In the genomic region with DNA sequence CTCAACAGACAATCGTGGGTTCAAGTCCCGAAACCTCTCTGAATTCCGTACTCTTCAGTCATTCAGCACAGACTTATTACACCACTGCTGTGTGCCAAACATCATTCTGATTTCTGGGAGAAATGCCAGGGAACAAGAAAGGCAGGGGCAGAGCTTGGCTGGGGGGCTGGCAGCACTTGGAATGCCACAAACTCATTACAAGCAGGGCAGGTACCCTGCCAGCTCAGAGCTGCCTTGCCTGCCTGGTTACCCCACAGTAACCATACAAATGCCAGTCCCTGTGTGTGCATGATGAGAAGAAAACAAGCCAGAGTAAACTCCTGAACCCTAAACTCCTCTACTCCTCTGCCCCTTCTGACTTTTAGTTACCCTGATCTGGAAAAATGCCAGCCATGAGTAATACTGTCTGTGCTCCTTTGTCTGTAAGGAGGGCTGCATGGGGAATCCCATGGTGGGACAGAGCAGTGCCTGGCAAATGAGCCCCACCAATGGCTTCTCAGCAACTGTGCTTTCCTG, we compare ENCODE assay signal across 17 cellular contexts. TPM values are rescaled to one million over a fixed set of nuclear protein-coding genes. Genes with fewer than 3 reads are reported as not detected.
DNase-seq lines count a peak whose midpoint lies in the region; ATAC-seq, FAIRE-seq and TF ChIP-seq lines count a peak whose summit lies in the region.
"Had no signal": no experiment of that assay in that cellular context is flagged by ENCODE, and none has a peak within 500 bp of the region (broad histone marks: within the 10 kb centered on the region; RNA-seq: fewer than 3 reads in every experiment).

No MANE protein-coding gene starts in this region.

- WGBS in HepG2 (ENCODE audit: low lambda C conversion rate), result no CpG with 5 or more reads among the region's 3 CpGs

- ATAC-seq in GM21526 (IDR thresholded peaks at IDR 0.05; ENCODE audit: low FRiP score, unreplicated experiment) (no peak), HepG2 (no peak)
- ATAC-seq: activated CD4-positive, CD25-positive, alpha-beta regulatory T cell treated with anti-CD3 and anti-CD28 coated beads, Interleukin-2, amount 50 U/mL, for 24 hours; activated T-cell treated with anti-CD3 and anti-CD28 coated beads, Interleukin-2, amount 50 U/mL, for 4 hours had no signal

- in situ Hi-C loops in HepG2 (cut with HindIII; ENCODE audit: extremely low pct_ligation_motif_present, low pct_unique_long_range_greater_than_20kb), result loop anchor here (5.0 kb wide), 2 partner anchors 33 to 123 kb away; partner anchors contain the start of gene POLD4

- H3K79me2 ChIP-seq in HepG2 (ENCODE audit: insufficient read depth, low read length), result no peaks in the 10 kb centered on the region

- H3K9me3 ChIP-seq in kidney (ENCODE audit: control insufficient read depth in 1 of 2, low read length in 2 of 2), result no peaks in the 10 kb centered on the region
- no peaks in the 10 kb centered on the region for H3K9me3 ChIP-seq in HepG2 (ENCODE audit: low read length)
- H3K9me3 ChIP-seq: neutrophil had no signal

- TF ChIP-seq RAD21 in Ishikawa (IDR thresholded peaks at IDR 0.05; ENCODE audit: low read depth), result no peak
- no peak for TF ChIP-seq RAD21 in HepG2 (CRISPR knock-in tag; IDR thresholded peaks at IDR 0.05)

- no peak overlapping the region for H2AFZ ChIP-seq in HepG2 (ENCODE audit: low read length)

- no peak for TF ChIP-seq EP300 in Ishikawa (IDR thresholded peaks at IDR 0.05; ENCODE audit: borderline replicate concordance)
- no peak for TF ChIP-seq EP300 in HepG2 (IDR thresholded peaks at IDR 0.05; ENCODE audit: low read depth in 2 of 2, low read length in 2 of 2)
- no peak for TF ChIP-seq EP300 in HepG2 (CRISPR knock-in tag; IDR thresholded peaks at IDR 0.05; ENCODE audit: borderline replicate concordance)

- H3K4me3 ChIP-seq in kidney (ENCODE audit: low read length in 2 of 2) (no peak overlapping the region), HepG2 (replicated peaks in 1 of 3; ENCODE audit: insufficient read depth in 1 of 3, low read depth in 2 of 3, low read length in 3 of 3) (no peak overlapping the region)

- TF ChIP-seq CTCF in kidney (IDR thresholded peaks at IDR 0.05; ENCODE audit: borderline replicate concordance, extremely low read depth, insufficient read depth) (no peak), HepG2 (CRISPR knock-in tag; IDR thresholded peaks at IDR 0.05) (no peak)

- CTCF ChIA-PET in HepG2 (lab: Yijun Ruan, JAX; ENCODE audit: low intra/inter-chr PET ratio, low total read pairs), result no interaction called here

- no peak overlapping the region for H3K4me2 ChIP-seq in HepG2 (ENCODE audit: low read depth, low read length)

- POLR2A ChIA-PET in HepG2 (lab: Yijun Ruan, JAX), result interaction anchor here (18.5 kb wide), 1 partner anchor 31 kb away, joined by 365 read pairs; the partner anchor contains the start of gene POLD4

- FAIRE-seq in kidney (lab: Jason Lieb, UNC), result no peak
- no peak for FAIRE-seq in HepG2 (lab: Jason Lieb, UNC)

- no peak for TF ChIP-seq POLR2A in HepG2 (IDR thresholded peaks at IDR 0.05; ENCODE audit: insufficient read depth in 1 of 2, low read depth in 2 of 2, low read length in 2 of 2)

- H3K4me1 ChIP-seq in kidney (ENCODE audit: control insufficient read depth in 1 of 2, insufficient read depth in 1 of 2, low read depth in 1 of 2, low read length in 2 of 2) (peaks cover 0 to 7% of the 10 kb centered on the region in 2 donors), HepG2 (ENCODE audit: insufficient read depth, low read length) (peaks cover 33% of the 10 kb centered on the region)

- DNase-seq in AG08396 (ENCODE audit: low spot score) (peak; percentile 34), astrocyte of the hippocampus (ENCODE audit: low read depth, low spot score) (peak; percentile 94), kidney (peak; percentile 85), NCI-H2107 (lab: John Stamatoyannopoulos, UW) (no peak), germinal center (ENCODE audit: low spot score) (no peak), HepG2 (ENCODE audit: low spot score) (no peak)
- DNase-seq: activated T-cell treated with anti-CD3 and anti-CD28 coated beads, Interleukin-2, amount 50 U/mL, for 4 hours; cerebellar nuclear complex; NCI-H510A treated with DMSO at 0.1 percent for 48 hours; stimulated activated CD8-positive, alpha-beta memory T cell treated with anti-CD3 and anti-CD28 coated beads, Interleukin-4, amount 100 ng/mL, for 48 hours had no signal

- intact Hi-C loops in kidney (cut with DNase I), result loop anchor here (5.0 kb wide), 1 partner anchor 38 kb away; no protein-coding TSS in a partner anchor
- intact Hi-C loops in HepG2 (cut with micrococcal nuclease; ENCODE audit: unreplicated experiment), result loop anchor here (10.0 kb wide), 1 partner anchor 140 kb away; no protein-coding TSS in a partner anchor

- H3K36me3 ChIP-seq in kidney (ENCODE audit: control insufficient read depth in 1 of 2, insufficient read depth in 2 of 2, low read length in 2 of 2), result no peaks in the 10 kb centered on the region
- H3K36me3 ChIP-seq in HepG2 (replicated peaks in 1 of 2; ENCODE audit: control insufficient read depth in 1 of 2, insufficient read depth in 2 of 2, low read length in 2 of 2), result no peaks in the 10 kb centered on the region
- H3K36me3 ChIP-seq: neutrophil had no signal

- BruUV-seq in HepG2 (replicated peaks; lab: Mats Ljungman, UMichigan), result no TSS peak

- H3K9ac ChIP-seq in kidney (ENCODE audit: low read length in 2 of 2), result no peak overlapping the region
- H3K9ac ChIP-seq in HepG2 (ENCODE audit: insufficient read depth, low read depth, low read length), result no peak overlapping the region

- H3K27me3 ChIP-seq in HepG2 (ENCODE audit: control insufficient read depth in 1 of 2, insufficient read depth in 2 of 2, low read length in 2 of 2), result peaks cover 1 to 38% of the 10 kb centered on the region in 2 experiments; a peak in 3 of 5 replicates

- H4K20me1 ChIP-seq in HepG2 (ENCODE audit: insufficient read depth, low read length), result no peaks in the 10 kb centered on the region

- H3K27ac ChIP-seq in kidney (ENCODE audit: low read depth in 2 of 2, low read length in 2 of 2), result no peak overlapping the region
- H3K27ac ChIP-seq in HepG2 (ENCODE audit: extremely low read length, insufficient read depth, low read length), result no peak overlapping the region
- H3K27ac ChIP-seq: C4-2B, neutrophil had no signal

RNA-seq across cellular contexts. Expression of gene RAD9A, which starts 6.9 kb away (rescaled TPM):
- total RNA-seq in kidney (17.8 TPM), HepG2 (2016; rRNA removed; fragmentation: Illumina TruSeq; extraction: Trizol) (6.1 and 10.1 TPM in 2 replicates)
- polyA plus RNA-seq in kidney (ENCODE audit: insufficient read depth, low read depth, low replicate concordance) (16.4 TPM), HepG2 (2011; rRNA removed) (14.7 and 15.7 TPM in 2 replicates)
- total RNA-seq in HepG2 (2016; cell fraction: cytosol; rRNA removed; fragmentation: Illumina TruSeq; extraction: Trizol; ENCODE audit: low read depth), result 4.1 and 5.9 TPM in 2 replicates
- total RNA-seq in HepG2 (2016; cell fraction: insoluble cytoplasmic fraction; rRNA removed; fragmentation: Illumina TruSeq; extraction: Trizol), result 5.8 and 13.4 TPM in 2 replicates
- 4.4 and 5.5 TPM in 2 replicates for total RNA-seq in HepG2 (2016; cell fraction: membrane; rRNA removed; fragmentation: Illumina TruSeq; extraction: Trizol)
- 14.1 and 16.4 TPM in 2 replicates for total RNA-seq in HepG2 (2016; cell fraction: nucleus; rRNA removed; fragmentation: Illumina TruSeq; extraction: Trizol)
- 4.4 and 7.5 TPM in 2 replicates for polyA plus RNA-seq in HepG2 (2011; cell fraction: cytosol; rRNA removed)
- polyA plus RNA-seq in HepG2 (2011; cell fraction: nucleus; rRNA removed), result 60.6 and 87.4 TPM in 2 replicates
- polyA plus RNA-seq in HepG2 (2012), result 6.9 and 9.5 TPM in 2 replicates
- polyA plus RNA-seq in HepG2 (2016; cell fraction: cytosol; fragmentation: Illumina TruSeq; extraction: Trizol; ENCODE audit: low read depth), result 3.7 and 4.6 TPM in 2 replicates
- 6.4 and 7.5 TPM in 2 replicates for polyA plus RNA-seq in HepG2 (2016; cell fraction: insoluble cytoplasmic fraction; fragmentation: Illumina TruSeq; extraction: Trizol; ENCODE audit: low read depth)
- polyA plus RNA-seq in HepG2 (2016; cell fraction: membrane; fragmentation: Illumina TruSeq; extraction: Trizol; ENCODE audit: low read depth), result 4.8 and 5.8 TPM in 2 replicates
- 61.7 and 63.7 TPM in 2 replicates for polyA plus RNA-seq in HepG2 (2016; cell fraction: nucleus; fragmentation: Illumina TruSeq; extraction: Trizol; ENCODE audit: insufficient read depth, low read depth)
- polyA minus RNA-seq in HepG2 (2011; rRNA and poly(A)+ RNA removed; ENCODE audit: low replicate concordance), result 6.7 and 12.7 TPM in 2 replicates
- polyA minus RNA-seq in HepG2 (2011; cell fraction: cytosol; rRNA and poly(A)+ RNA removed), result 1.9 and 4.6 TPM in 2 replicates
- 11.1 TPM in 2 replicates for polyA minus RNA-seq in HepG2 (2011; cell fraction: nucleus; rRNA and poly(A)+ RNA removed)

RNA-seq across cellular contexts. Expression of gene CLCF1, which starts 11.5 kb away (rescaled TPM):
- total RNA-seq in kidney, result 15.8 TPM
- 5.7 TPM for polyA plus RNA-seq in kidney (ENCODE audit: insufficient read depth, low read depth, low replicate concordance)
- total RNA-seq in HepG2 (2016; rRNA removed; fragmentation: Illumina TruSeq; extraction: Trizol), result 0.48 and 0.49 TPM in 2 replicates
- 0.26 and 0.40 TPM in 2 replicates for total RNA-seq in HepG2 (2016; cell fraction: cytosol; rRNA removed; fragmentation: Illumina TruSeq; extraction: Trizol; ENCODE audit: low read depth)
- 0.48 and 0.54 TPM in 2 replicates for total RNA-seq in HepG2 (2016; cell fraction: insoluble cytoplasmic fraction; rRNA removed; fragmentation: Illumina TruSeq; extraction: Trizol)
- 0.83 and 1.2 TPM in 2 replicates for total RNA-seq in HepG2 (2016; cell fraction: membrane; rRNA removed; fragmentation: Illumina TruSeq; extraction: Trizol)
- total RNA-seq in HepG2 (2016; cell fraction: nucleus; rRNA removed; fragmentation: Illumina TruSeq; extraction: Trizol), result 0.50 and 0.53 TPM in 2 replicates
- 0.78 and 0.80 TPM in 2 replicates for polyA plus RNA-seq in HepG2 (2011; rRNA removed)
- polyA plus RNA-seq in HepG2 (2011; cell fraction: cytosol; rRNA removed), result 0.76 and 1.3 TPM in 2 replicates
- 2.5 and 3.0 TPM in 2 replicates for polyA plus RNA-seq in HepG2 (2011; cell fraction: nucleus; rRNA removed)
- 0.16 and 0.44 TPM in 2 replicates for polyA plus RNA-seq in HepG2 (2012)
- polyA plus RNA-seq in HepG2 (2016; cell fraction: cytosol; fragmentation: Illumina TruSeq; extraction: Trizol; ENCODE audit: low read depth), result 0.32 and 0.45 TPM in 2 replicates
- polyA plus RNA-seq in HepG2 (2016; cell fraction: insoluble cytoplasmic fraction; fragmentation: Illumina TruSeq; extraction: Trizol; ENCODE audit: low read depth), result 0.64 and 0.76 TPM in 2 replicates
- polyA plus RNA-seq in HepG2 (2016; cell fraction: membrane; fragmentation: Illumina TruSeq; extraction: Trizol; ENCODE audit: low read depth), result 0.64 and 0.71 TPM in 2 replicates
- polyA plus RNA-seq in HepG2 (2016; cell fraction: nucleus; fragmentation: Illumina TruSeq; extraction: Trizol; ENCODE audit: insufficient read depth, low read depth), result 2.1 and 3.2 TPM in 2 replicates
- polyA minus RNA-seq in HepG2 (2011; rRNA and poly(A)+ RNA removed; ENCODE audit: low replicate concordance), result 1.7 and 8.5 TPM in 2 replicates
- polyA minus RNA-seq in HepG2 (2011; cell fraction: cytosol; rRNA and poly(A)+ RNA removed), result 0.79 TPM in 1 of 2 replicates, not detected in the other
- 0.25 and 0.26 TPM in 2 replicates for polyA minus RNA-seq in HepG2 (2011; cell fraction: nucleus; rRNA and poly(A)+ RNA removed)
- total RNA-seq: SK-MEL-5 had no signal

RNA-seq across cellular contexts. Expression of gene PPP1CA, which starts 16.7 kb away (rescaled TPM):
- total RNA-seq in kidney (155 TPM), HepG2 (2016; rRNA removed; fragmentation: Illumina TruSeq; extraction: Trizol) (170 and 188 TPM in 2 replicates)
- polyA plus RNA-seq in kidney (ENCODE audit: insufficient read depth, low read depth, low replicate concordance) (210 TPM), HepG2 (2011; rRNA removed) (149 and 173 TPM in 2 replicates)
- 49.0 and 62.5 TPM in 2 replicates for total RNA-seq in HepG2 (2016; cell fraction: cytosol; rRNA removed; fragmentation: Illumina TruSeq; extraction: Trizol; ENCODE audit: low read depth)
- 171 and 181 TPM in 2 replicates for total RNA-seq in HepG2 (2016; cell fraction: insoluble cytoplasmic fraction; rRNA removed; fragmentation: Illumina TruSeq; extraction: Trizol)
- 78.0 and 95.5 TPM in 2 replicates for total RNA-seq in HepG2 (2016; cell fraction: membrane; rRNA removed; fragmentation: Illumina TruSeq; extraction: Trizol)
- 66.5 and 72.2 TPM in 2 replicates for total RNA-seq in HepG2 (2016; cell fraction: nucleus; rRNA removed; fragmentation: Illumina TruSeq; extraction: Trizol)
- polyA plus RNA-seq in HepG2 (2011; cell fraction: cytosol; rRNA removed), result 212 and 274 TPM in 2 replicates
- polyA plus RNA-seq in HepG2 (2011; cell fraction: nucleus; rRNA removed), result 137 and 147 TPM in 2 replicates
- 91.5 and 93.8 TPM in 2 replicates for polyA plus RNA-seq in HepG2 (2012)
- polyA plus RNA-seq in HepG2 (2016; cell fraction: cytosol; fragmentation: Illumina TruSeq; extraction: Trizol; ENCODE audit: low read depth), result 58.1 and 67.4 TPM in 2 replicates
- 192 and 207 TPM in 2 replicates for polyA plus RNA-seq in HepG2 (2016; cell fraction: insoluble cytoplasmic fraction; fragmentation: Illumina TruSeq; extraction: Trizol; ENCODE audit: low read depth)
- 72.5 and 83.6 TPM in 2 replicates for polyA plus RNA-seq in HepG2 (2016; cell fraction: membrane; fragmentation: Illumina TruSeq; extraction: Trizol; ENCODE audit: low read depth)
- polyA plus RNA-seq in HepG2 (2016; cell fraction: nucleus; fragmentation: Illumina TruSeq; extraction: Trizol; ENCODE audit: insufficient read depth, low read depth), result 110 and 123 TPM in 2 replicates
- 209 and 295 TPM in 2 replicates for polyA minus RNA-seq in HepG2 (2011; rRNA and poly(A)+ RNA removed; ENCODE audit: low replicate concordance)
- 83.6 and 84.9 TPM in 2 replicates for polyA minus RNA-seq in HepG2 (2011; cell fraction: cytosol; rRNA and poly(A)+ RNA removed)
- 31.7 and 34.7 TPM in 2 replicates for polyA minus RNA-seq in HepG2 (2011; cell fraction: nucleus; rRNA and poly(A)+ RNA removed)

RNA-seq across cellular contexts. Expression of gene TBC1D10C, which starts 19.0 kb away (rescaled TPM):
- total RNA-seq in kidney (13.9 TPM), HepG2 (2016; rRNA removed; fragmentation: Illumina TruSeq; extraction: Trizol) (0.81 and 1.0 TPM in 2 replicates)
- polyA plus RNA-seq in kidney (ENCODE audit: insufficient read depth, low read depth, low replicate concordance) (1.7 TPM), HepG2 (2011; rRNA removed) (1.8 and 2.8 TPM in 2 replicates)
- total RNA-seq in HepG2 (2016; cell fraction: cytosol; rRNA removed; fragmentation: Illumina TruSeq; extraction: Trizol; ENCODE audit: low read depth), result 0.44 and 0.81 TPM in 2 replicates
- total RNA-seq in HepG2 (2016; cell fraction: insoluble cytoplasmic fraction; rRNA removed; fragmentation: Illumina TruSeq; extraction: Trizol), result 0.92 and 1.1 TPM in 2 replicates
- total RNA-seq in HepG2 (2016; cell fraction: membrane; rRNA removed; fragmentation: Illumina TruSeq; extraction: Trizol), result 0.45 and 0.59 TPM in 2 replicates
- 0.50 and 0.84 TPM in 2 replicates for total RNA-seq in HepG2 (2016; cell fraction: nucleus; rRNA removed; fragmentation: Illumina TruSeq; extraction: Trizol)
- 1.3 and 2.7 TPM in 2 replicates for polyA plus RNA-seq in HepG2 (2011; cell fraction: cytosol; rRNA removed)
- polyA plus RNA-seq in HepG2 (2011; cell fraction: nucleus; rRNA removed), result 26.5 and 39.6 TPM in 2 replicates
- polyA plus RNA-seq in HepG2 (2012), result 0.97 and 2.1 TPM in 2 replicates
- 0.19 and 0.28 TPM in 2 replicates for polyA plus RNA-seq in HepG2 (2016; cell fraction: cytosol; fragmentation: Illumina TruSeq; extraction: Trizol; ENCODE audit: low read depth)
- polyA plus RNA-seq in HepG2 (2016; cell fraction: insoluble cytoplasmic fraction; fragmentation: Illumina TruSeq; extraction: Trizol; ENCODE audit: low read depth), result 0.60 and 1.1 TPM in 2 replicates
- 0.57 and 0.73 TPM in 2 replicates for polyA plus RNA-seq in HepG2 (2016; cell fraction: membrane; fragmentation: Illumina TruSeq; extraction: Trizol; ENCODE audit: low read depth)
- 2.9 and 3.4 TPM in 2 replicates for polyA plus RNA-seq in HepG2 (2016; cell fraction: nucleus; fragmentation: Illumina TruSeq; extraction: Trizol; ENCODE audit: insufficient read depth, low read depth)
- polyA minus RNA-seq in HepG2 (2011; rRNA and poly(A)+ RNA removed; ENCODE audit: low replicate concordance), result 2.2 TPM in 1 of 2 replicates, not detected in the other
- polyA minus RNA-seq in HepG2 (2011; cell fraction: cytosol; rRNA and poly(A)+ RNA removed), result 0.59 and 0.88 TPM in 2 replicates
- 2.3 and 3.4 TPM in 2 replicates for polyA minus RNA-seq in HepG2 (2011; cell fraction: nucleus; rRNA and poly(A)+ RNA removed)
- total RNA-seq: fibroblast of villous mesenchyme, SK-MEL-5 had no signal

RNA-seq across cellular contexts. Expression of gene CARNS1, which starts 30.6 kb away (rescaled TPM):
- total RNA-seq in kidney, result 1.7 TPM
- 0.80 TPM for polyA plus RNA-seq in kidney (ENCODE audit: insufficient read depth, low read depth, low replicate concordance)
- total RNA-seq in HepG2 (2016; rRNA removed; fragmentation: Illumina TruSeq; extraction: Trizol), result not detected in 2 replicates
- total RNA-seq in HepG2 (2016; cell fraction: cytosol; rRNA removed; fragmentation: Illumina TruSeq; extraction: Trizol; ENCODE audit: low read depth), result not detected in 2 replicates
- total RNA-seq in HepG2 (2016; cell fraction: insoluble cytoplasmic fraction; rRNA removed; fragmentation: Illumina TruSeq; extraction: Trizol), result not detected in 2 replicates
- not detected in 2 replicates for total RNA-seq in HepG2 (2016; cell fraction: membrane; rRNA removed; fragmentation: Illumina TruSeq; extraction: Trizol)
- not detected in 2 replicates for total RNA-seq in HepG2 (2016; cell fraction: nucleus; rRNA removed; fragmentation: Illumina TruSeq; extraction: Trizol)
- polyA plus RNA-seq in HepG2 (2011; rRNA removed), result 0.01 TPM in 1 of 2 replicates, not detected in the other
- polyA plus RNA-seq in HepG2 (2011; cell fraction: cytosol; rRNA removed), result 0.01 TPM in 1 of 2 replicates, not detected in the other
- not detected in 2 replicates for polyA plus RNA-seq in HepG2 (2011; cell fraction: nucleus; rRNA removed)
- 0.04 TPM in 1 of 2 replicates, not detected in the other for polyA plus RNA-seq in HepG2 (2012)
- not detected in 2 replicates for polyA plus RNA-seq in HepG2 (2016; cell fraction: cytosol; fragmentation: Illumina TruSeq; extraction: Trizol; ENCODE audit: low read depth)
- polyA plus RNA-seq in HepG2 (2016; cell fraction: insoluble cytoplasmic fraction; fragmentation: Illumina TruSeq; extraction: Trizol; ENCODE audit: low read depth), result not detected in 2 replicates
- not detected in 2 replicates for polyA plus RNA-seq in HepG2 (2016; cell fraction: membrane; fragmentation: Illumina TruSeq; extraction: Trizol; ENCODE audit: low read depth)
- not detected in 2 replicates for polyA plus RNA-seq in HepG2 (2016; cell fraction: nucleus; fragmentation: Illumina TruSeq; extraction: Trizol; ENCODE audit: insufficient read depth, low read depth)
- polyA minus RNA-seq in HepG2 (2011; rRNA and poly(A)+ RNA removed; ENCODE audit: low replicate concordance), result 0.05 and 0.12 TPM in 2 replicates
- polyA minus RNA-seq in HepG2 (2011; cell fraction: cytosol; rRNA and poly(A)+ RNA removed), result not detected in 2 replicates
- polyA minus RNA-seq in HepG2 (2011; cell fraction: nucleus; rRNA and poly(A)+ RNA removed), result not detected in 2 replicates
- total RNA-seq: fibroblast of villous mesenchyme, SK-MEL-5 had no signal

Comparison
In these comparisons a context has a peak if more than half of its experiments do, and no peak if none do; other contexts are left out.
1. DNase-seq: peak in AG08396 (single experiment), astrocyte of the hippocampus (single experiment) and kidney (single experiment); none in NCI-H2107 (single experiment), germinal center (single experiment) and HepG2 (single experiment).